24 cellular contexts compared by ENCODE assay signal in genomic region chr5:170411100-170411499, GRCh38. TPM values are rescaled to one million over a fixed set of nuclear protein-coding genes. Genes with fewer than 3 reads are reported as not detected.
DNase-seq lines count a peak whose midpoint lies in the region; ATAC-seq, FAIRE-seq and TF ChIP-seq lines count a peak whose summit lies in the region.
"Had no signal": no experiment of that assay in that cellular context is flagged by ENCODE, and none has a peak within 500 bp of the region (broad histone marks: within the 10 kb centered on the region; RNA-seq: fewer than 3 reads in every experiment).

No MANE protein-coding gene starts in this region.

- FAIRE-seq in GM12891 (lab: Jason Lieb, UNC), result peak; percentile 85
- FAIRE-seq: islet of Langerhans, RCC 7860 had no signal

- no peak overlapping the region for H3K9ac ChIP-seq in Karpas-422 (ENCODE audit: low read length)
- H3K9ac ChIP-seq: neural progenitor cell had no signal

- no peaks in the 10 kb centered on the region for H3K36me3 Mint-ChIP-seq in effector memory CD8-positive, alpha-beta T cell (ENCODE audit: insufficient read depth)
- H3K36me3 Mint-ChIP-seq: activated naive CD4-positive, alpha-beta T cell treated with anti-CD3 and anti-CD28 coated beads, Interleukin-2, amount 50 U/mL, for 72 hours; CD14-positive monocyte; neural progenitor cell had no signal

- DNase-seq in GM12891 (ENCODE audit: insufficient read length, low spot score), result no peak
- DNase-seq in Karpas-422, result peak; percentile 71
- peak in 2 of 3 experiments; percentile 8 to 27 for DNase-seq in effector memory CD8-positive, alpha-beta T cell
- DNase-seq in prostate gland (ENCODE audit: low spot score), result no peak
- no peak for DNase-seq in SIG-M5 treated with dmso at 0.1 percent for 504 hours (lab: John Stamatoyannopoulos, UW; ENCODE audit: unreplicated experiment)
- no peak for DNase-seq in NCI-H2171 (lab: John Stamatoyannopoulos, UW)
- DNase-seq: activated B cell treated with CpG ODN at 0.5 μM for 24 hours; activated CD8-positive, alpha-beta memory T cell treated with anti-CD3 and anti-CD28 coated beads, Interleukin-2, amount 50 U/mL, for 48 hours; dermis blood vessel endothelial cell; esophagus squamous epithelium; heart left ventricle; KG1; mesendoderm; NCI-H146; NCI-H510A; stimulated activated CD4-positive, alpha-beta T cell treated with anti-CD3 and anti-CD28 coated beads, Interleukin-2, amount 100 ng/mL, for 24 hours had no signal

- H3K27ac ChIP-seq in DOHH2 (ENCODE audit: low read depth, low read length) (no peak overlapping the region), Karpas-422 (ENCODE audit: low read length) (no peak overlapping the region), prostate gland (no peak overlapping the region)
- H3K27ac ChIP-seq: esophagus squamous epithelium, heart left ventricle, neural progenitor cell, thoracic aorta had no signal

- no peaks in the 10 kb centered on the region; the same call in 1 of the 2 replicates for H4K20me1 ChIP-seq in DOHH2 (ENCODE audit: control insufficient read depth, insufficient read depth, low read depth, low read length)
- no peaks in the 10 kb centered on the region for H4K20me1 ChIP-seq in Karpas-422 (ENCODE audit: insufficient read depth, low read depth, low read length)

- no peaks in the 10 kb centered on the region for H3K4me1 ChIP-seq in DOHH2 (ENCODE audit: control insufficient read depth, low read length)
- H3K4me1 ChIP-seq in Karpas-422 (ENCODE audit: low read length), result peaks cover 14% of the 10 kb centered on the region
- no peaks in the 10 kb centered on the region for H3K4me1 ChIP-seq in prostate gland (replicated peaks)

- ATAC-seq in effector memory CD8-positive, alpha-beta T cell (replicated peaks), result peak; percentile 33
- ATAC-seq: activated naive CD4-positive, alpha-beta T cell treated with anti-CD3 and anti-CD28 coated beads, Interleukin-2, amount 50 U/mL, for 72 hours; heart left ventricle; sciatic nerve had no signal

- H3K9me3 ChIP-seq in DOHH2 (ENCODE audit: control insufficient read depth, insufficient read depth, low read length) (no peaks in the 10 kb centered on the region), Karpas-422 (ENCODE audit: low read length) (no peaks in the 10 kb centered on the region), prostate gland (no peaks in the 10 kb centered on the region)
- H3K9me3 ChIP-seq: esophagus squamous epithelium, heart left ventricle, thoracic aorta had no signal

- H3K4me3 Mint-ChIP-seq in effector memory CD8-positive, alpha-beta T cell, result no peak overlapping the region
- H3K4me3 Mint-ChIP-seq: activated B cell treated with CpG ODN at 0.5 μM for 24 hours, CD14-positive monocyte, neural progenitor cell had no signal

- H3K9me2 ChIP-seq in DOHH2 (replicated peaks; ENCODE audit: control insufficient read depth, low read length) (no peaks in the 10 kb centered on the region), Karpas-422 (replicated peaks; ENCODE audit: insufficient read depth, low read length) (no peaks in the 10 kb centered on the region)

- H3K4me2 ChIP-seq in DOHH2 (ENCODE audit: low read length), result no peak overlapping the region
- H3K4me2 ChIP-seq in Karpas-422 (ENCODE audit: low read depth, low read length, poor library complexity, severe bottlenecking), result no peak overlapping the region
- H3K4me2 ChIP-seq: neural progenitor cell had no signal

- TF ChIP-seq POLR2A in GM12891 (IDR thresholded peaks at IDR 0.05; ENCODE audit: low read depth, low read length) (no peak), prostate gland (IDR thresholded peaks at IDR 0.05) (no peak)

- H3K36me3 ChIP-seq in DOHH2 (ENCODE audit: control insufficient read depth, low read length) (no peaks in the 10 kb centered on the region), Karpas-422 (ENCODE audit: insufficient read depth, low read length) (no peaks in the 10 kb centered on the region), prostate gland (no peaks in the 10 kb centered on the region)
- H3K36me3 ChIP-seq: esophagus squamous epithelium, heart left ventricle, neural progenitor cell, thoracic aorta had no signal

- no peaks in the 10 kb centered on the region for H3K4me1 Mint-ChIP-seq in effector memory CD8-positive, alpha-beta T cell (ENCODE audit: low read depth in 2 of 2)

- intact Hi-C loops in prostate gland (cut with DNase I), result no loop called here

- H3K27me3 ChIP-seq in DOHH2 (ENCODE audit: control insufficient read depth, low read length), result no peaks in the 10 kb centered on the region
- H3K27me3 ChIP-seq in Karpas-422 (ENCODE audit: low read length), result no peaks in the 10 kb centered on the region
- no peaks in the 10 kb centered on the region for H3K27me3 ChIP-seq in prostate gland (replicated peaks; ENCODE audit: insufficient read depth)
- H3K27me3 ChIP-seq: esophagus squamous epithelium, heart left ventricle, neural progenitor cell had no signal

- no peaks in the 10 kb centered on the region for H3K79me2 ChIP-seq in DOHH2 (ENCODE audit: control insufficient read depth, low read length)
- no peaks in the 10 kb centered on the region for H3K79me2 ChIP-seq in Karpas-422 (ENCODE audit: low read length)

- no peaks in the 10 kb centered on the region for H3F3A ChIP-seq in DOHH2 (ENCODE audit: control insufficient read depth, insufficient read depth)

- H2AFZ ChIP-seq in Karpas-422 (ENCODE audit: low read length), result no peak overlapping the region
- H2AFZ ChIP-seq: neural progenitor cell had no signal

- WGBS in prostate gland, result 89% methylated on average over 3 of the region's 3 CpGs

- H3K9me3 Mint-ChIP-seq in effector memory CD8-positive, alpha-beta T cell, result no peaks in the 10 kb centered on the region
- H3K9me3 Mint-ChIP-seq: activated B cell treated with CpG ODN at 0.5 μM for 24 hours; activated naive CD4-positive, alpha-beta T cell treated with anti-CD3 and anti-CD28 coated beads, Interleukin-2, amount 50 U/mL, for 72 hours; CD14-positive monocyte; neural progenitor cell had no signal

- H3K27ac Mint-ChIP-seq in effector memory CD8-positive, alpha-beta T cell, result no peak overlapping the region
- H3K27ac Mint-ChIP-seq: activated B cell treated with CpG ODN at 0.5 μM for 24 hours; activated naive CD4-positive, alpha-beta T cell treated with anti-CD3 and anti-CD28 coated beads, Interleukin-2, amount 50 U/mL, for 72 hours; neural progenitor cell had no signal

- peaks cover 20% of the 10 kb centered on the region in 2 donors for H3K27me3 Mint-ChIP-seq in effector memory CD8-positive, alpha-beta T cell

- no peak overlapping the region for H3K4me3 ChIP-seq in DOHH2 (ENCODE audit: low read length)
- H3K4me3 ChIP-seq in Karpas-422 (ENCODE audit: low read length), result no peak overlapping the region
- no peak overlapping the region for H3K4me3 ChIP-seq in prostate gland
- H3K4me3 ChIP-seq: esophagus squamous epithelium, heart left ventricle, neural progenitor cell, thoracic aorta had no signal

- TF ChIP-seq CTCF in DOHH2 (IDR thresholded peaks at IDR 0.05; ENCODE audit: low read depth, low read length, poor library complexity, severe bottlenecking) (peak; percentile 64), prostate gland (IDR thresholded peaks at IDR 0.05) (no peak)

TF ChIP-seq in GM12891, 5 proteins besides CTCF, POLR2A, EP300 and RAD21:
- TF ChIP-seq PAX5 (IDR thresholded peaks at IDR 0.05; ENCODE audit: insufficient read depth, low read length, severe bottlenecking), result no peak
- TF ChIP-seq TAF1 (IDR thresholded peaks at IDR 0.05; ENCODE audit: low read depth, low read length), result no peak
- TF ChIP-seq SPI1 (IDR thresholded peaks at IDR 0.05; ENCODE audit: low read depth, low read length), result no peak
- no peak for TF ChIP-seq POU2F2 (IDR thresholded peaks at IDR 0.05; ENCODE audit: low read depth, low read length)
- no peak for TF ChIP-seq POLR2AphosphoS5 (IDR thresholded peaks at IDR 0.05; ENCODE audit: low read depth, low read length)

RNA-seq across cellular contexts. Expression of gene KCNMB1, which starts 21.9 kb away (rescaled TPM):
- 3.2 TPM for polyA plus RNA-seq in GM12891 (2012; ENCODE audit: low read depth, missing spikeins)
- total RNA-seq in Karpas-422 (2014; rRNA removed; shearing (Covaris generic); ENCODE audit: low replicate concordance), result not detected in 2 replicates
- total RNA-seq in prostate gland, result 1 to 10 TPM; 5.9 to 9.1 TPM
- total RNA-seq: activated B cell treated with CpG ODN at 0.5 μM for 24 hours; activated naive CD4-positive, alpha-beta T cell treated with anti-CD3 and anti-CD28 coated beads, Interleukin-2, amount 50 U/mL, for 72 hours; dermis blood vessel endothelial cell had no signal

Comparison
In these comparisons a context has a peak if more than half of its experiments do, and no peak if none do; other contexts are left out.
1. DNase-seq: peak in Karpas-422 (single experiment) and effector memory CD8-positive, alpha-beta T cell (2 of 3); none in GM12891 (single experiment), prostate gland (single experiment), SIG-M5 treated with dmso at 0.1 percent for 504 hours (single experiment) and NCI-H2171 (single experiment).